9 cellular contexts compared by ENCODE assay signal in genomic region chr9:83538890-83539238, GRCh38. TPM values are rescaled to one million over a fixed set of nuclear protein-coding genes. Genes with fewer than 3 reads are reported as not detected.
DNase-seq lines count a peak whose midpoint lies in the region; ATAC-seq, FAIRE-seq and TF ChIP-seq lines count a peak whose summit lies in the region.
"Had no signal": no experiment of that assay in that cellular context is flagged by ENCODE, and none has a peak within 500 bp of the region (broad histone marks: within the 10 kb centered on the region; RNA-seq: fewer than 3 reads in every experiment).

No MANE protein-coding gene starts in this region.

- CTCF ChIA-PET in A549 (lab: Yijun Ruan, JAX): interaction anchor here (0.8 to 2.7 kb wide), 11 partner anchors 9 to 335 kb away, joined by 3 to 12 read pairs (median 3); no protein-coding TSS in a partner anchor

- H3K4me3 ChIP-seq in A549: peak overlapping the region; percentile 83
- peak overlapping the region; percentile 70 for H3K4me3 ChIP-seq in HUES6 (ENCODE audit: low read depth, low read length)
- H3K4me3 ChIP-seq in duodenal mucosa (ENCODE audit: low read depth in 1 of 2, low read length in 2 of 2): peak overlapping the region; percentile 59 to 65

- TF ChIP-seq CTCF in A549 (IDR thresholded peaks at IDR 0.05) (no peak), nephron progenitor cell (IDR thresholded peaks at IDR 0.05) (peak; percentile 9)

- no peak overlapping the region for H3K27ac Mint-ChIP-seq in nephron progenitor cell

- H3K27ac ChIP-seq in A549 (peak overlapping the region; percentile 11 to 85; a peak in 3 of 6 replicates), HUES6 (ENCODE audit: low read depth, low read length) (no peak overlapping the region), duodenal mucosa (ENCODE audit: low read depth, low read length) (no peak overlapping the region)

- H3K4me3 Mint-ChIP-seq in nephron progenitor cell: peak overlapping the region; percentile 69

- no peak for TF ChIP-seq POLR2A in A549 (IDR thresholded peaks at IDR 0.05; ENCODE audit: low read length)

- TF ChIP-seq RAD21 in A549 (conservative IDR thresholded peaks at IDR 0.05 in 1 of 2, IDR thresholded peaks at IDR 0.05 in 1 of 2): no peak

- peak overlapping the region; percentile 99 for H3K4me2 ChIP-seq in A549

- WGBS in A549 (ENCODE audit: missing lambda C conversion rate): 33% methylated on average over 6 of the region's 6 CpGs

- no peaks in the 10 kb centered on the region for H3K36me3 Mint-ChIP-seq in nephron progenitor cell (ENCODE audit: low read depth)

- H3K9me3 Mint-ChIP-seq in nephron progenitor cell: no peaks in the 10 kb centered on the region

- peaks cover 57% of the 10 kb centered on the region for H3K27me3 Mint-ChIP-seq in nephron progenitor cell (ENCODE audit: low read depth, poor library complexity)

- H3K4me1 ChIP-seq in A549 (peaks cover 5% of the 10 kb centered on the region; the same call in 2 of the 3 replicates), HUES6 (ENCODE audit: control insufficient read depth, insufficient read depth, low read length) (peaks cover 5% of the 10 kb centered on the region), duodenal mucosa (ENCODE audit: control insufficient read depth in 1 of 2, insufficient read depth in 2 of 2, low read length in 2 of 2) (peaks cover 6 to 10% of the 10 kb centered on the region in 2 donors)

- H3K36me3 ChIP-seq in HUES6 (ENCODE audit: control insufficient read depth, insufficient read depth, low read length): no peaks in the 10 kb centered on the region
- H3K36me3 ChIP-seq in duodenal mucosa (ENCODE audit: control insufficient read depth in 1 of 2, insufficient read depth in 2 of 2, low read length in 2 of 2): no peaks in the 10 kb centered on the region

- no peak for TF ChIP-seq EP300 in A549 (IDR thresholded peaks at IDR 0.05)

- FAIRE-seq in A549 (lab: Jason Lieb, UNC): no peak
- FAIRE-seq in frontal cortex (lab: Jason Lieb, UNC): no peak

- ATAC-seq in A549: no peak

- DNase-seq in A549 (ENCODE audit: low read depth in 1 of 2, low spot score in 1 of 2) (no peak), nephron progenitor cell (no peak), AG20443 (ENCODE audit: low spot score) (no peak), HT-29 (ENCODE audit: low spot score) (no peak), frontal cortex (ENCODE audit: low spot score in 2 of 2) (no peak), NCI-H1694 (lab: John Stamatoyannopoulos, UW) (no peak)
- DNase-seq: activated CD4-positive, CD25-positive, alpha-beta regulatory T cell treated with anti-CD3 and anti-CD28 coated beads, Interleukin-2, amount 50 U/mL, for 72 hours had no signal

- H3K4me1 Mint-ChIP-seq in nephron progenitor cell: peaks cover 7% of the 10 kb centered on the region

- H3K9me3 ChIP-seq in A549: no peaks in the 10 kb centered on the region
- H3K9me3 ChIP-seq in HUES6 (ENCODE audit: control insufficient read depth, insufficient read depth, low read depth, low read length): no peaks in the 10 kb centered on the region
- H3K9me3 ChIP-seq in duodenal mucosa (ENCODE audit: control insufficient read depth in 1 of 2, low read length in 2 of 2): no peaks in the 10 kb centered on the region

- POLR2A ChIA-PET in A549 (lab: Yijun Ruan, JAX): no interaction called here

- H3K27me3 ChIP-seq in HUES6 (ENCODE audit: control insufficient read depth, insufficient read depth, low read length): peaks cover 76% of the 10 kb centered on the region
- H3K27me3 ChIP-seq in duodenal mucosa (ENCODE audit: control insufficient read depth in 1 of 2, insufficient read depth in 2 of 2, low read length in 2 of 2): peaks cover 9 to 10% of the 10 kb centered on the region in 2 donors

- H3K9ac ChIP-seq in HUES6 (ENCODE audit: low read length) (no peak overlapping the region), duodenal mucosa (ENCODE audit: low read depth in 1 of 2, low read length in 2 of 2) (peak overlapping the region in 1 of 2 donors; percentile 54)

TF ChIP-seq in A549, 52 proteins besides CTCF, POLR2A, EP300 and RAD21:
- TF ChIP-seq BCL3 (IDR thresholded peaks at IDR 0.05) (no peak), RFX5 (IDR thresholded peaks at IDR 0.05) (no peak), EHF (CRISPR knock-in tag; IDR thresholded peaks at IDR 0.05) (no peak), FOXS1 (CRISPR knock-in tag; IDR thresholded peaks at IDR 0.05) (no peak), RNF2 (IDR thresholded peaks at IDR 0.05; ENCODE audit: borderline replicate concordance, low read depth) (no peak), NFE2L2 (conservative IDR thresholded peaks at IDR 0.05; ENCODE audit: low read length) (no peak), HOXA7 (CRISPR knock-in tag; IDR thresholded peaks at IDR 0.05) (no peak), CBX2 (IDR thresholded peaks at IDR 0.05; ENCODE audit: borderline replicate concordance, low read depth) (no peak), KDM5A (IDR thresholded peaks at IDR 0.05) (no peak), RARB (CRISPR knock-in tag; IDR thresholded peaks at IDR 0.05) (no peak), CEBPB (IDR thresholded peaks at IDR 0.05) (no peak), HEYL (CRISPR knock-in tag; IDR thresholded peaks at IDR 0.05) (no peak), MAFK (IDR thresholded peaks at IDR 0.05; ENCODE audit: partially characterized antibody) (no peak), HMGXB4 (CRISPR knock-in tag; IDR thresholded peaks at IDR 0.05; ENCODE audit: borderline replicate concordance) (no peak), KDM1A (IDR thresholded peaks at IDR 0.05; ENCODE audit: low read depth) (no peak)

RNA-seq across cellular contexts. Expression of gene FRMD3, which starts 0.7 kb away (rescaled TPM):
- polyA plus RNA-seq in A549 (2011; rRNA removed) (1.7 and 2.2 TPM in 2 replicates), A549 (2017; fragmentation: RNase III; extraction: RNeasy Plus Mini Kit Qiagen cat#74134 plus additional on column Dnase treatment) (3.0 to 3.3 TPM (median 3.2 TPM) in 3 replicates)
- polyA plus RNA-seq in A549 (2012; cell fraction: cytosol; rRNA removed): 0.30 and 0.34 TPM in 2 replicates
- polyA plus RNA-seq in A549 (2012; cell fraction: nucleus; rRNA removed): 0.67 and 1.1 TPM in 2 replicates
- 2.0 and 3.1 TPM in 2 replicates for polyA minus RNA-seq in A549 (2011; rRNA and poly(A)+ RNA removed)
- total RNA-seq in HT-29 (2014; rRNA removed; shearing (Covaris generic)): 0.03 and 0.13 TPM in 2 replicates
- total RNA-seq in frontal cortex: 43.6 TPM

Comparison
In these comparisons a context has a peak if more than half of its experiments do, and no peak if none do; other contexts are left out.
1. H3K27ac ChIP-seq: peak in A549 (2 of 2); none in HUES6 (single experiment) and duodenal mucosa (single experiment).
2. RNA of gene FRMD3, which starts 0.7 kb away (total RNA-seq): 43.6 TPM in frontal cortex (single experiment); 0.03 to 0.13 TPM in HT-29; every median in the first group is over 10 times any median in the second.
3. Peak in every context shown above with its lines, with median percentiles within 50 percentile points of each other: H3K4me3 ChIP-seq.